In genomic region chr16:55559233-55559632, GRCh38 we compare ENCODE assay signal across 17 cellular contexts. TPM values are rescaled to one million over a fixed set of nuclear protein-coding genes. Genes with fewer than 3 reads are reported as not detected.
A peak's percentile ranks its signal among the peaks of the same experiment; 100 is the strongest.
DNase-seq lines count a peak whose midpoint lies in the region; ATAC-seq, FAIRE-seq and TF ChIP-seq lines count a peak whose summit lies in the region.
"Had no signal": no experiment of that assay in that cellular context is flagged by ENCODE, and none has a peak within 500 bp of the region (broad histone marks: within the 10 kb centered on the region; RNA-seq: fewer than 3 reads in every experiment).

No MANE protein-coding gene starts in this region.

- DNase-seq in epithelial cell of prostate (ENCODE audit: low read depth, low spot score) (no peak), keratinocyte (ENCODE audit: low read depth, low spot score) (no peak), suprapubic skin (ENCODE audit: low spot score in 2 of 2) (no peak), NCI-H2227 (lab: John Stamatoyannopoulos, UW; ENCODE audit: unreplicated experiment) (no peak)
- DNase-seq: activated CD4-positive, alpha-beta T cell treated with anti-CD3 and anti-CD28 coated beads for 36 hours; activated naive CD4-positive, alpha-beta T cell treated with anti-CD3 and anti-CD28 coated beads for 36 hours; DMS 273 treated with DMSO at 0.1 percent for 48 hours; naive thymus-derived CD8-positive, alpha-beta T cell; NCI-H1092; SIG-M5; stimulated activated CD4-positive, alpha-beta T cell treated with anti-CD3 and anti-CD28 coated beads, Interleukin-1b, Interleukin-23, amount 100 ng/mL, for 48 hours had no signal

- H3K4me3 ChIP-seq in keratinocyte (ENCODE audit: control insufficient read depth in 2 of 3, extremely low read depth in 1 of 3, insufficient read depth in 2 of 3, low read depth in 1 of 3, low read length in 3 of 3) (no peak overlapping the region), suprapubic skin (no peak overlapping the region)

- H3K4me2 ChIP-seq in keratinocyte (ENCODE audit: control insufficient read depth, extremely low read depth, insufficient read depth, low read depth, low read length), result no peak overlapping the region

- no peaks in the 10 kb centered on the region for H3K9me3 ChIP-seq in keratinocyte (ENCODE audit: control insufficient read depth, low read depth, low read length)
- H3K9me3 ChIP-seq in suprapubic skin, result no peaks in the 10 kb centered on the region

- no peaks in the 10 kb centered on the region for H4K20me1 ChIP-seq in keratinocyte (ENCODE audit: control insufficient read depth, extremely low read depth, insufficient read depth, low read length)

- H3K4me1 ChIP-seq in keratinocyte (ENCODE audit: control insufficient read depth, extremely low read depth, insufficient read depth, low read length) (peaks cover 24% of the 10 kb centered on the region), suprapubic skin (peaks cover 35% of the 10 kb centered on the region)

- TF ChIP-seq CTCF in VCaP (conservative IDR thresholded peaks at IDR 0.05), result no peak
- no peak for TF ChIP-seq CTCF in keratinocyte (optimal IDR thresholded peaks at IDR 0.05 in 1 of 3, IDR thresholded peaks at IDR 0.05 in 1 of 3, conservative IDR thresholded peaks at IDR 0.05 in 1 of 3; ENCODE audit: extremely low read depth in 1 of 3, insufficient read depth in 2 of 3, low read length in 3 of 3)
- TF ChIP-seq CTCF in suprapubic skin (IDR thresholded peaks at IDR 0.05), result no peak

- no peak overlapping the region for H2AFZ ChIP-seq in keratinocyte (ENCODE audit: control insufficient read depth, low read length)

- TF ChIP-seq POLR2A in suprapubic skin (IDR thresholded peaks at IDR 0.05), result no peak

- no peak for TF ChIP-seq EP300 in suprapubic skin (IDR thresholded peaks at IDR 0.05)

- peak; percentile 51 for FAIRE-seq in keratinocyte (lab: Jason Lieb, UNC)

- H3K79me2 ChIP-seq in keratinocyte (ENCODE audit: control insufficient read depth, insufficient read depth, low read length), result peaks cover 2% of the 10 kb centered on the region

- ATAC-seq in GM19023 (IDR thresholded peaks at IDR 0.05; ENCODE audit: unreplicated experiment) (no peak), GM18858 (IDR thresholded peaks at IDR 0.05; ENCODE audit: unreplicated experiment) (no peak)
- ATAC-seq: activated CD4-positive, alpha-beta T cell treated with anti-CD3 and anti-CD28 coated beads for 36 hours; left lobe of liver; naive thymus-derived CD8-positive, alpha-beta T cell had no signal

- dilution Hi-C loops in keratinocyte (cut with MboI; ENCODE audit: extremely low pct_ligation_motif_present, low sequenced_read_pairs), result no loop called here

- H3K27ac ChIP-seq in VCaP (peak overlapping the region; percentile 83), epithelial cell of prostate (peak overlapping the region; percentile 53), keratinocyte (ENCODE audit: control insufficient read depth, insufficient read depth, low read length) (no peak overlapping the region), suprapubic skin (peak overlapping the region; percentile 69)

- no peak overlapping the region for H3K9ac ChIP-seq in keratinocyte (ENCODE audit: control insufficient read depth, extremely low read depth, insufficient read depth, low read length)

- H3K36me3 ChIP-seq in keratinocyte (ENCODE audit: control insufficient read depth in 2 of 2, extremely low read depth in 1 of 2, insufficient read depth in 2 of 2, low read length in 2 of 2) (peaks cover 1 to 4% of the 10 kb centered on the region in 2 experiments), suprapubic skin (peaks cover under 1% of the 10 kb centered on the region)

- no peaks in the 10 kb centered on the region for H3K9me1 ChIP-seq in keratinocyte (ENCODE audit: control insufficient read depth, extremely low read depth, insufficient read depth, low read length)

- H3K27me3 ChIP-seq in keratinocyte (ENCODE audit: control insufficient read depth, extremely low read depth, insufficient read depth, low read length) (no peaks in the 10 kb centered on the region), suprapubic skin (no peaks in the 10 kb centered on the region)

RNA-seq across cellular contexts. Expression of gene CAPNS2, which starts 7.3 kb away (rescaled TPM):
- polyA plus RNA-seq in keratinocyte, result 39.4 to 82.8 TPM (median 70.5 TPM) in 3 replicates
- polyA plus RNA-seq in keratinocyte (2011; ENCODE audit: low read depth), result 194 TPM
- polyA plus RNA-seq in keratinocyte (2011; cell fraction: cytosol; rRNA removed), result 61.1 and 89.4 TPM in 2 replicates
- 91.4 and 118 TPM in 2 replicates for polyA plus RNA-seq in keratinocyte (2011; cell fraction: nucleus; rRNA removed)
- polyA plus RNA-seq in keratinocyte (2012; ENCODE audit: low replicate concordance), result 30.0 and 146 TPM in 2 replicates
- polyA minus RNA-seq in keratinocyte, result 0.95 to 36.4 TPM (median 32.8 TPM) in 3 replicates
- 17.6 TPM for polyA minus RNA-seq in keratinocyte (2011; cell fraction: cytosol; rRNA and poly(A)+ RNA removed)
- 15.3 and 31.8 TPM in 2 replicates for polyA minus RNA-seq in keratinocyte (2011; cell fraction: nucleus; rRNA and poly(A)+ RNA removed)
- total RNA-seq in suprapubic skin, result 100 to 1,000 TPM; 101 to 177 (median 170) TPM
- total RNA-seq: activated CD4-positive, alpha-beta T cell treated with anti-CD3 and anti-CD28 coated beads for 36 hours; activated naive CD4-positive, alpha-beta T cell treated with anti-CD3 and anti-CD28 coated beads for 36 hours; left lobe of liver; naive thymus-derived CD8-positive, alpha-beta T cell had no signal
- polyA plus RNA-seq: BJ; IgD-negative memory B cell; naive thymus-derived CD8-positive, alpha-beta T cell had no signal

RNA-seq across cellular contexts. Expression of gene LPCAT2, which starts 50.4 kb away (rescaled TPM):
- 34.2 to 54.4 TPM (median 45.6 TPM) in 3 replicates for polyA plus RNA-seq in keratinocyte
- polyA plus RNA-seq in keratinocyte (2011; ENCODE audit: low read depth), result 25.8 TPM
- polyA plus RNA-seq in keratinocyte (2011; cell fraction: cytosol; rRNA removed), result 10.9 and 27.6 TPM in 2 replicates
- polyA plus RNA-seq in keratinocyte (2011; cell fraction: nucleus; rRNA removed), result 46.1 and 58.3 TPM in 2 replicates
- polyA plus RNA-seq in keratinocyte (2012; ENCODE audit: low replicate concordance), result 23.6 and 46.0 TPM in 2 replicates
- polyA minus RNA-seq in keratinocyte, result 19.9 to 31.9 TPM (median 22.2 TPM) in 3 replicates
- 29.7 TPM for polyA minus RNA-seq in keratinocyte (2011; cell fraction: cytosol; rRNA and poly(A)+ RNA removed)
- 65.9 and 91.0 TPM in 2 replicates for polyA minus RNA-seq in keratinocyte (2011; cell fraction: nucleus; rRNA and poly(A)+ RNA removed)
- total RNA-seq in suprapubic skin, result 10 to 100 TPM; 12.1 to 19.7 (median 18.1) TPM
- polyA plus RNA-seq: IgD-negative memory B cell; naive thymus-derived CD8-positive, alpha-beta T cell had no signal
